ENCODE assay signal across 18 cellular contexts in the genomic region with DNA sequence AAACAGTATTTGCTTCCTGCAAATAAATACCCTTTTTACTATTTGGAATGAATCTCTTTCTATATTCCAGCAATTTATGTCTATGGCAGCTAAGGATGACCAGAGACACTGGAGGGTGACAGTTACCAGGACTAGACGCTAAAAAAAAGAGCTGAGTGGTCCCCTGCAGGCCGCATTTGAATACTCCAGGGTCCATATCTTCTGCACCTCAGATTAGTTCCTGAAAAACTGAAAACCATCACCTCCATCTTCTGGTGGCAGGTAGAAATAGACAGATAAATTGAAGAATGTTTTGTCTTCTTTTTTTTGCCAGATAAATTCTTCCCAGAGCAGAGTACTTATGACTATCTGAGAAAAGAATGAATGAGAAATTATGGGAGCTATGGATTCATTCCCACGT.
"Had no signal": no experiment of that assay in that cellular context is flagged by ENCODE, and none has a peak within 500 bp of the region (broad histone marks: within the 10 kb centered on the region; RNA-seq: fewer than 3 reads in every experiment).

No MANE protein-coding gene starts in this region.

- H3K27me3 ChIP-seq: cardiac muscle cell, colonic mucosa, gastrocnemius medialis, heart right ventricle, left lung, sigmoid colon had no signal

- H3K27ac ChIP-seq: cardiac muscle cell, colonic mucosa, gastrocnemius medialis, heart right ventricle, left lung, sigmoid colon, suprapubic skin had no signal

- H3K9me3 ChIP-seq: colonic mucosa had no signal

- H3K4me3 ChIP-seq: cardiac muscle cell, colonic mucosa, gastrocnemius medialis, heart right ventricle, left lung, sigmoid colon, suprapubic skin had no signal

- H3K4me1 ChIP-seq: colonic mucosa, left lung had no signal

- H3K36me3 Mint-ChIP-seq: activated naive CD4-positive, alpha-beta T cell treated with anti-CD3 and anti-CD28 coated beads, Interleukin-2, amount 10 ng/mL, durations not matched to agents 7 days and 5 days; memory B cell; type B pancreatic cell had no signal

- H3K27ac Mint-ChIP-seq: activated naive CD4-positive, alpha-beta T cell treated with anti-CD3 and anti-CD28 coated beads, Interleukin-2, amount 10 ng/mL, durations not matched to agents 7 days and 5 days; activated T-helper 17 cell treated with anti-CD3 and anti-CD28 coated beads, Interleukin-2, amount 50 U/mL, for 72 hours; memory B cell; nephron; type B pancreatic cell had no signal

- ATAC-seq: activated T-helper 17 cell treated with anti-CD3 and anti-CD28 coated beads, Interleukin-2, amount 50 U/mL, for 72 hours; gastrocnemius medialis; heart right ventricle; left lung had no signal

- FAIRE-seq: endothelial cell of umbilical vein, keratinocyte had no signal

- H3K36me3 ChIP-seq: cardiac muscle cell, colonic mucosa, gastrocnemius medialis, heart right ventricle, left lung, sigmoid colon, suprapubic skin had no signal

- H3K4me3 Mint-ChIP-seq: activated naive CD4-positive, alpha-beta T cell treated with anti-CD3 and anti-CD28 coated beads, Interleukin-2, amount 10 ng/mL, durations not matched to agents 7 days and 5 days; activated T-helper 17 cell treated with anti-CD3 and anti-CD28 coated beads, Interleukin-2, amount 50 U/mL, for 72 hours; memory B cell; nephron; type B pancreatic cell had no signal

- DNase-seq: activated CD4-positive, alpha-beta T cell treated with anti-CD3 and anti-CD28 coated beads, Interleukin-2, amount 50 U/mL, for 1 hour; activated naive CD4-positive, alpha-beta T cell treated with anti-CD3 and anti-CD28 coated beads, Interleukin-2, amount 10 ng/mL, durations not matched to agents 7 days and 5 days; activated T-cell treated with anti-CD3 and anti-CD28 coated beads for 4 hours; colonic mucosa; gastrocnemius medialis; heart right ventricle; left lung; sigmoid colon; stimulated activated CD4-positive, alpha-beta T cell treated with anti-CD3 and anti-CD28 coated beads, Interleukin-12 subunit alpha, Interleukin-12 subunit beta, amount 100 ng/mL, for 4 hours; stimulated activated naive CD4-positive, alpha-beta T cell treated with Interleukin-2 at 50 U/mL for 16 hours had no signal

- H3K9me3 Mint-ChIP-seq: type B pancreatic cell had no signal

- H3K4me1 Mint-ChIP-seq: activated naive CD4-positive, alpha-beta T cell treated with anti-CD3 and anti-CD28 coated beads, Interleukin-2, amount 10 ng/mL, durations not matched to agents 7 days and 5 days; activated T-helper 17 cell treated with anti-CD3 and anti-CD28 coated beads, Interleukin-2, amount 50 U/mL, for 72 hours; memory B cell had no signal
